ENCODE assay signal across 1 cellular context in the genomic region with DNA sequence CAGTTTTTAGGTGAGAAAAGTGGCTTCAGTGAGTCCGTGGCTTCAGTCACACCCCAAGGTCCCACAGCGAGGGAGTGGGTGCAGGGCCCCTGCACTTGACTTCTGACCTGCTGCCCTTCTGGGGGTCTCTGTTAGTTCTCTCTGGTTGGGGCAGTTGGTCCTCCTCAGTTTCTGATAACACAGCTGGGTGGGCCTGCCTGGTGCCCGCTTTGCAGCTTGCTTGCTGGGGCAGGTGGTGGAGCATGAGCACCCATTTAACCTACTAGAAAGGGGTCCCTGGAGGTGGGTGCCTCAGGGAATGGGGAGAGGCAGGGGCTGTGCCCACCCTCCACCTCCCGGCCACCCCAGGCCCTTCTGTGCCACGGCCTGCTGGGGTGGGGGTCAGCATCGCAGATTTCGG.
TF ChIP-seq lines count a peak whose summit lies in the region.

No MANE protein-coding gene starts in this region.

TF ChIP-seq in GM23338, 12 proteins besides CTCF, POLR2A, EP300 and RAD21 (continued from another document):
- TF ChIP-seq, protein P1, sequence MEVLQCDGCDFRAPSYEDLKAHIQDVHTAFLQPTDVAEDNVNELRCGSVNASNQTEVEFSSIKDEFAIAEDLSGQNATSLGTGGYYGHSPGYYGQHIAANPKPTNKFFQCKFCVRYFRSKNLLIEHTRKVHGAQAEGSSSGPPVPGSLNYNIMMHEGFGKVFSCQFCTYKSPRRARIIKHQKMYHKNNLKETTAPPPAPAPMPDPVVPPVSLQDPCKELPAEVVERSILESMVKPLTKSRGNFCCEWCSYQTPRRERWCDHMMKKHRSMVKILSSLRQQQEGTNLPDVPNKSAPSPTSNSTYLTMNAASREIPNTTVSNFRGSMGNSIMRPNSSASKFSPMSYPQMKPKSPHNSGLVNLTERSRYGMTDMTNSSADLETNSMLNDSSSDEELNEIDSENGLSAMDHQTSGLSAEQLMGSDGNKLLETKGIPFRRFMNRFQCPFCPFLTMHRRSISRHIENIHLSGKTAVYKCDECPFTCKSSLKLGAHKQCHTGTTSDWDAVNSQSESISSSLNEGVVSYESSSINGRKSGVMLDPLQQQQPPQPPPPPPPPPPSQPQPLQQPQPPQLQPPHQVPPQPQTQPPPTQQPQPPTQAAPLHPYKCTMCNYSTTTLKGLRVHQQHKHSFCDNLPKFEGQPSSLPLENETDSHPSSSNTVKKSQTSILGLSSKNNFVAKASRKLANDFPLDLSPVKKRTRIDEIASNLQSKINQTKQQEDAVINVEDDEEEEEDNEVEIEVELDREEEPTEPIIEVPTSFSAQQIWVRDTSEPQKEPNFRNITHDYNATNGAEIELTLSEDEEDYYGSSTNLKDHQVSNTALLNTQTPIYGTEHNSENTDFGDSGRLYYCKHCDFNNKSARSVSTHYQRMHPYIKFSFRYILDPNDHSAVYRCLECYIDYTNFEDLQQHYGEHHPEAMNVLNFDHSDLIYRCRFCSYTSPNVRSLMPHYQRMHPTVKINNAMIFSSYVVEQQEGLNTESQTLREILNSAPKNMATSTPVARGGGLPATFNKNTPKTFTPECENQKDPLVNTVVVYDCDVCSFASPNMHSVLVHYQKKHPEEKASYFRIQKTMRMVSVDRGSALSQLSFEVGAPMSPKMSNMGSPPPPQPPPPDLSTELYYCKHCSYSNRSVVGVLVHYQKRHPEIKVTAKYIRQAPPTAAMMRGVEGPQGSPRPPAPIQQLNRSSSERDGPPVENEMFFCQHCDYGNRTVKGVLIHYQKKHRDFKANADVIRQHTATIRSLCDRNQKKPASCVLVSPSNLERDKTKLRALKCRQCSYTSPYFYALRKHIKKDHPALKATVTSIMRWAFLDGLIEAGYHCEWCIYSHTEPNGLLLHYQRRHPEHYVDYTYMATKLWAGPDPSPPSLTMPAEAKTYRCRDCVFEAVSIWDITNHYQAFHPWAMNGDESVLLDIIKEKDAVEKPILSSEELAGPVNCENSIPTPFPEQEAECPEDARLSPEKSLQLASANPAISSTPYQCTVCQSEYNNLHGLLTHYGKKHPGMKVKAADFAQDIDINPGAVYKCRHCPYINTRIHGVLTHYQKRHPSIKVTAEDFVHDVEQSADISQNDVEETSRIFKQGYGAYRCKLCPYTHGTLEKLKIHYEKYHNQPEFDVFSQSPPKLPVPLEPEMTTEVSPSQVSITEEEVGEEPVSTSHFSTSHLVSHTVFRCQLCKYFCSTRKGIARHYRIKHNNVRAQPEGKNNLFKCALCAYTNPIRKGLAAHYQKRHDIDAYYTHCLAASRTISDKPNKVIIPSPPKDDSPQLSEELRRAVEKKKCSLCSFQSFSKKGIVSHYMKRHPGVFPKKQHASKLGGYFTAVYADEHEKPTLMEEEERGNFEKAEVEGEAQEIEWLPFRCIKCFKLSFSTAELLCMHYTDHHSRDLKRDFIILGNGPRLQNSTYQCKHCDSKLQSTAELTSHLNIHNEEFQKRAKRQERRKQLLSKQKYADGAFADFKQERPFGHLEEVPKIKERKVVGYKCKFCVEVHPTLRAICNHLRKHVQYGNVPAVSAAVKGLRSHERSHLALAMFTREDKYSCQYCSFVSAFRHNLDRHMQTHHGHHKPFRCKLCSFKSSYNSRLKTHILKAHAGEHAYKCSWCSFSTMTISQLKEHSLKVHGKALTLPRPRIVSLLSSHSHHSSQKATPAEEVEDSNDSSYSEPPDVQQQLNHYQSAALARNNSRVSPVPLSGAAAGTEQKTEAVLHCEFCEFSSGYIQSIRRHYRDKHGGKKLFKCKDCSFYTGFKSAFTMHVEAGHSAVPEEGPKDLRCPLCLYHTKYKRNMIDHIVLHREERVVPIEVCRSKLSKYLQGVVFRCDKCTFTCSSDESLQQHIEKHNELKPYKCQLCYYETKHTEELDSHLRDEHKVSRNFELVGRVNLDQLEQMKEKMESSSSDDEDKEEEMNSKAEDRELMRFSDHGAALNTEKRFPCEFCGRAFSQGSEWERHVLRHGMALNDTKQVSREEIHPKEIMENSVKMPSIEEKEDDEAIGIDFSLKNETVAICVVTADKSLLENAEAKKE (CRISPR knock-in tag; IDR thresholded peaks at IDR 0.05) = no peak
- TF ChIP-seq JUNB (IDR thresholded peaks at IDR 0.05; ENCODE audit: unreplicated experiment) = no peak
- TF ChIP-seq EZH2phosphoT487 (IDR thresholded peaks at IDR 0.05; ENCODE audit: unreplicated experiment) = no peak
- no peak for TF ChIP-seq NANOG (IDR thresholded peaks at IDR 0.05; ENCODE audit: borderline replicate concordance)
- TF ChIP-seq ZNF114 (CRISPR knock-in tag; IDR thresholded peaks at IDR 0.05) = no peak
- TF ChIP-seq CREB1 (CRISPR knock-in tag; IDR thresholded peaks at IDR 0.05; ENCODE audit: low read depth) = no peak
- no peak for TF ChIP-seq STAT1 (IDR thresholded peaks at IDR 0.05; ENCODE audit: unreplicated experiment)
- TF ChIP-seq, protein P2, sequence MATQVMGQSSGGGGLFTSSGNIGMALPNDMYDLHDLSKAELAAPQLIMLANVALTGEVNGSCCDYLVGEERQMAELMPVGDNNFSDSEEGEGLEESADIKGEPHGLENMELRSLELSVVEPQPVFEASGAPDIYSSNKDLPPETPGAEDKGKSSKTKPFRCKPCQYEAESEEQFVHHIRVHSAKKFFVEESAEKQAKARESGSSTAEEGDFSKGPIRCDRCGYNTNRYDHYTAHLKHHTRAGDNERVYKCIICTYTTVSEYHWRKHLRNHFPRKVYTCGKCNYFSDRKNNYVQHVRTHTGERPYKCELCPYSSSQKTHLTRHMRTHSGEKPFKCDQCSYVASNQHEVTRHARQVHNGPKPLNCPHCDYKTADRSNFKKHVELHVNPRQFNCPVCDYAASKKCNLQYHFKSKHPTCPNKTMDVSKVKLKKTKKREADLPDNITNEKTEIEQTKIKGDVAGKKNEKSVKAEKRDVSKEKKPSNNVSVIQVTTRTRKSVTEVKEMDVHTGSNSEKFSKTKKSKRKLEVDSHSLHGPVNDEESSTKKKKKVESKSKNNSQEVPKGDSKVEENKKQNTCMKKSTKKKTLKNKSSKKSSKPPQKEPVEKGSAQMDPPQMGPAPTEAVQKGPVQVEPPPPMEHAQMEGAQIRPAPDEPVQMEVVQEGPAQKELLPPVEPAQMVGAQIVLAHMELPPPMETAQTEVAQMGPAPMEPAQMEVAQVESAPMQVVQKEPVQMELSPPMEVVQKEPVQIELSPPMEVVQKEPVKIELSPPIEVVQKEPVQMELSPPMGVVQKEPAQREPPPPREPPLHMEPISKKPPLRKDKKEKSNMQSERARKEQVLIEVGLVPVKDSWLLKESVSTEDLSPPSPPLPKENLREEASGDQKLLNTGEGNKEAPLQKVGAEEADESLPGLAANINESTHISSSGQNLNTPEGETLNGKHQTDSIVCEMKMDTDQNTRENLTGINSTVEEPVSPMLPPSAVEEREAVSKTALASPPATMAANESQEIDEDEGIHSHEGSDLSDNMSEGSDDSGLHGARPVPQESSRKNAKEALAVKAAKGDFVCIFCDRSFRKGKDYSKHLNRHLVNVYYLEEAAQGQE (IDR thresholded peaks at IDR 0.05; ENCODE audit: unreplicated experiment) = no peak
- TF ChIP-seq ZNF331 (CRISPR knock-in tag; IDR thresholded peaks at IDR 0.05; ENCODE audit: low read depth) = no peak
- TF ChIP-seq POLR2AphosphoS5 (IDR thresholded peaks at IDR 0.05; ENCODE audit: low read depth) = no peak
